7 cellular contexts compared by ENCODE assay signal in the genomic region with DNA sequence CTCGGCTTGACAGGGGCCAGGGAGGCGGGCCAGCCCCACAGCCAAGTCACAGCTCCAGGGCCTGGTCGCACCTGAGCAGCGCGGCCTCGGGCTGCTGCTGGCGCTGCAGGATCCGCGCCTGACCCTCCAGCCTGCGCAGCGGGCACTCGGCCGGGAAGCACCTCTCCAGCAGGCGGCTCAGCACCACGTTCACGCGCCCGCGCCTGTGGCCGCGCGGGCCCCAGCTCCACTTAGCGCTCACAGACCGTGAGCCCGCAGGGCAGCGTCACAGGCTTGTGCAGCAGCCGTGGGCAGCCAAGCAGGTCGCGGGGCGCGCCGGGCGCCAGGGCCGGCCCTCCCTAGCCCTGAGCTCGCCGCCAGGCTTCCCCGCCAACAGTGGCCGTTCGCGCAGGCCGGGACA.
DNase-seq lines count a peak whose midpoint lies in the region; ATAC-seq, FAIRE-seq and TF ChIP-seq lines count a peak whose summit lies in the region.
"Not testable (repeated sequence)": the region's sequence is repeated elsewhere in the genome, so short reads cannot be mapped to it uniquely, and the experiment has no call there.

No MANE protein-coding gene starts in this region.

- H3K27me3 Mint-ChIP-seq in activated T-cell treated with anti-CD3 and anti-CD28 coated beads, Interleukin-2, amount 50 U/mL, for 4 hours (ENCODE audit: low read depth) = not testable (repeated sequence)

- not testable (repeated sequence) for H3K4me3 Mint-ChIP-seq in activated T-cell treated with anti-CD3 and anti-CD28 coated beads, Interleukin-2, amount 50 U/mL, for 4 hours

- H3K27ac ChIP-seq in Panc1 (ENCODE audit: low read length); right cardiac atrium (ENCODE audit: low read length); right lobe of liver; pancreas; upper lobe of right lung: not testable (repeated sequence)

- H3K36me3 Mint-ChIP-seq in activated T-cell treated with anti-CD3 and anti-CD28 coated beads, Interleukin-2, amount 50 U/mL, for 4 hours (ENCODE audit: insufficient read depth) = not testable (repeated sequence)

- POLR2A ChIA-PET in Panc1 (lab: Charles Lee) = not testable (repeated sequence)

- CTCF ChIA-PET in Panc1 (lab: Charles Lee) = not testable (repeated sequence)

- no CpG with 5 or more reads among the region's 41 CpGs for WGBS in right cardiac atrium
- WGBS in right lobe of liver (ENCODE audit: insufficient coverage, low coverage, low lambda C conversion rate, missing lambda C conversion rate) = no CpG with 5 or more reads among the region's 41 CpGs
- WGBS in pancreas, 2 donors = no CpG with 5 or more reads among the region's 41 CpGs

- TF ChIP-seq CTCF in Panc1 (IDR thresholded peaks at IDR 0.05); right lobe of liver (IDR thresholded peaks at IDR 0.05); pancreas (IDR thresholded peaks at IDR 0.05); upper lobe of right lung (IDR thresholded peaks at IDR 0.05): not testable (repeated sequence)

- not testable (repeated sequence) for TF ChIP-seq POLR2A in right lobe of liver (IDR thresholded peaks at IDR 0.05)

- H3K27me3 ChIP-seq in Panc1 (ENCODE audit: control insufficient read depth, insufficient read depth, low read length); right cardiac atrium (ENCODE audit: control insufficient read depth, insufficient read depth); right lobe of liver; pancreas; upper lobe of right lung: not testable (repeated sequence)

- in situ Hi-C loops in Panc1 (cut with HindIII; ENCODE audit: low pct_unique_long_range_greater_than_20kb, low sequenced_read_pairs) = not testable (repeated sequence)

- DNase-seq in Panc1 (ENCODE audit: low read depth, low spot score); activated T-cell treated with anti-CD3 and anti-CD28 coated beads, Interleukin-2, amount 50 U/mL, for 4 hours; Right ventricle myocardium inferior (ENCODE audit: missing footprints); right cardiac atrium; right lobe of liver; pancreas; upper lobe of right lung: not testable (repeated sequence)

- H3K9me3 ChIP-seq in Panc1 (ENCODE audit: control insufficient read depth, insufficient read depth, low read depth, low read length); right cardiac atrium (ENCODE audit: control insufficient read depth, low read length); right lobe of liver; pancreas; upper lobe of right lung: not testable (repeated sequence)

- H3K4me3 ChIP-seq in Panc1 (ENCODE audit: low read depth in 2 of 2, low read length in 2 of 2); right cardiac atrium (ENCODE audit: low read length); right lobe of liver; pancreas; upper lobe of right lung: not testable (repeated sequence)

- ATAC-seq in Panc1 (peak; percentile 91), Right ventricle myocardium inferior (peak; percentile 64), right cardiac atrium (peak; percentile 62), right lobe of liver (peak; percentile 71 to 86 (median 73)), pancreas (peak; percentile 44 to 88 (median 70)), upper lobe of right lung (peak; percentile 74)
- ATAC-seq in activated T-cell treated with anti-CD3 and anti-CD28 coated beads, Interleukin-2, amount 50 U/mL, for 4 hours = peak; percentile 56 to 71

- not testable (repeated sequence) for H3K4me1 Mint-ChIP-seq in activated T-cell treated with anti-CD3 and anti-CD28 coated beads, Interleukin-2, amount 50 U/mL, for 4 hours (ENCODE audit: low read depth)

- not testable (repeated sequence) for H3K4me1 ChIP-seq in Panc1 (ENCODE audit: control insufficient read depth, insufficient read depth, low read length); right cardiac atrium (ENCODE audit: control insufficient read depth, insufficient read depth, low read length); right lobe of liver; pancreas; upper lobe of right lung

- BruUV-seq in Panc1 (replicated peaks; lab: Mats Ljungman, UMichigan) = not testable (repeated sequence)

- H3K36me3 ChIP-seq in Panc1 (ENCODE audit: control insufficient read depth, insufficient read depth, low read length); right lobe of liver; pancreas; upper lobe of right lung: not testable (repeated sequence)

- intact Hi-C loops in Panc1 (cut with micrococcal nuclease; ENCODE audit: unreplicated experiment); Right ventricle myocardium inferior (cut with DNase I); right cardiac atrium (cut with DNase I); right lobe of liver (cut with DNase I); pancreas (cut with DNase I); upper lobe of right lung (cut with DNase I): not testable (repeated sequence)

- H3K9me3 Mint-ChIP-seq in activated T-cell treated with anti-CD3 and anti-CD28 coated beads, Interleukin-2, amount 50 U/mL, for 4 hours = not testable (repeated sequence)

- FAIRE-seq in pancreas (lab: Jason Lieb, UNC) = not testable (repeated sequence)
